Comparison of ENCODE assay signal across 29 cellular contexts in genomic region chr7:102310414-102310815, GRCh38. TPM values are rescaled to one million over a fixed set of nuclear protein-coding genes. Genes with fewer than 3 reads are reported as not detected.
DNase-seq lines count a peak whose midpoint lies in the region; ATAC-seq and TF ChIP-seq lines count a peak whose summit lies in the region.
"Had no signal": no experiment of that assay in that cellular context is flagged by ENCODE, and none has a peak within 500 bp of the region (broad histone marks: within the 10 kb centered on the region; RNA-seq: fewer than 3 reads in every experiment).

No MANE protein-coding gene starts in this region.

- H3F3A ChIP-seq in OCI-LY1 (ENCODE audit: insufficient read depth, low read length) = peaks cover 11% of the 10 kb centered on the region; the same call in 1 of the 2 replicates

- H2AFZ ChIP-seq in OCI-LY1 (ENCODE audit: low read length) = no peak overlapping the region

- no peaks in the 10 kb centered on the region for H3K79me2 ChIP-seq in OCI-LY1 (ENCODE audit: insufficient read depth, low read length)

- H3K9me2 ChIP-seq in OCI-LY1 (ENCODE audit: low read depth, low read length) = no peaks in the 10 kb centered on the region

- H3K27ac Mint-ChIP-seq in endodermal cell (peak overlapping the region; percentile 70), natural killer cell (no peak overlapping the region)
- H3K27ac Mint-ChIP-seq: activated CD8-positive, alpha-beta T cell treated with anti-CD3 and anti-CD28 coated beads for 36 hours; activated naive CD4-positive, alpha-beta T cell treated with anti-CD3 and anti-CD28 coated beads, Interleukin-2, amount 10 ng/mL, durations not matched to agents 7 days and 5 days; immature natural killer cell; stimulated activated effector memory CD8-positive, alpha-beta T cell treated with anti-CD3 and anti-CD28 coated beads, Interleukin-12 subunit alpha, Interleukin-12 subunit beta, amount 100 ng/mL, for 72 hours; T-helper 1 cell treated with Interleukin-12 subunit alpha and Interleukin-12 subunit beta and Interleukin-4 antibody, amounts not matched to agents 30 μg/mL and 1 μg/mL, for 36 hours had no signal

- H3K27me3 ChIP-seq in OCI-LY1 (ENCODE audit: insufficient read depth, low read length) = no peaks in the 10 kb centered on the region
- no peaks in the 10 kb centered on the region for H3K27me3 ChIP-seq in endodermal cell (ENCODE audit: control insufficient read depth, insufficient read depth, low read length, poor library complexity, severe bottlenecking)
- H3K27me3 ChIP-seq: heart left ventricle, right lobe of liver had no signal

- intact Hi-C loops in natural killer cell (cut with micrococcal nuclease) = no loop called here

- ATAC-seq in natural killer cell = no peak
- ATAC-seq: activated CD8-positive, alpha-beta T cell treated with anti-CD3 and anti-CD28 coated beads for 36 hours; heart left ventricle; left ventricle myocardium superior; right lobe of liver; stimulated activated effector memory CD8-positive, alpha-beta T cell treated with anti-CD3 and anti-CD28 coated beads, Interleukin-12 subunit alpha, Interleukin-12 subunit beta, amount 100 ng/mL, for 72 hours had no signal

- H3K36me3 Mint-ChIP-seq in endodermal cell (ENCODE audit: low read depth) = peaks cover 3% of the 10 kb centered on the region
- no peaks in the 10 kb centered on the region for H3K36me3 Mint-ChIP-seq in natural killer cell
- H3K36me3 Mint-ChIP-seq: activated naive CD4-positive, alpha-beta T cell treated with anti-CD3 and anti-CD28 coated beads, Interleukin-2, amount 10 ng/mL, durations not matched to agents 7 days and 5 days; immature natural killer cell had no signal

- TF ChIP-seq CTCF in OCI-LY1 (IDR thresholded peaks at IDR 0.05; ENCODE audit: low read length) (no peak), endodermal cell (conservative IDR thresholded peaks at IDR 0.05) (no peak), natural killer cell (IDR thresholded peaks at IDR 0.05) (no peak)

- H3K4me1 Mint-ChIP-seq in endodermal cell = peaks cover 9% of the 10 kb centered on the region
- H3K4me1 Mint-ChIP-seq in natural killer cell = peaks cover 0 to 4% of the 10 kb centered on the region in 2 donors

- H3K27ac ChIP-seq in OCI-LY1 (ENCODE audit: low read depth, low read length, poor library complexity, severe bottlenecking) (peak overlapping the region; percentile 86), endodermal cell (ENCODE audit: low read depth, low read length) (no peak overlapping the region)
- H3K27ac ChIP-seq: heart left ventricle, HL-60, right lobe of liver, thoracic aorta, VCaP had no signal

- H3K4me3 Mint-ChIP-seq in endodermal cell (no peak overlapping the region), natural killer cell (no peak overlapping the region)
- H3K4me3 Mint-ChIP-seq: activated CD8-positive, alpha-beta T cell treated with anti-CD3 and anti-CD28 coated beads for 36 hours; activated naive CD4-positive, alpha-beta T cell treated with anti-CD3 and anti-CD28 coated beads, Interleukin-2, amount 10 ng/mL, durations not matched to agents 7 days and 5 days; immature natural killer cell; stimulated activated effector memory CD8-positive, alpha-beta T cell treated with anti-CD3 and anti-CD28 coated beads, Interleukin-12 subunit alpha, Interleukin-12 subunit beta, amount 100 ng/mL, for 72 hours; T-helper 1 cell treated with Interleukin-12 subunit alpha and Interleukin-12 subunit beta and Interleukin-4 antibody, amounts not matched to agents 30 μg/mL and 1 μg/mL, for 36 hours had no signal

- H3K9me3 Mint-ChIP-seq in endodermal cell = no peaks in the 10 kb centered on the region
- no peaks in the 10 kb centered on the region for H3K9me3 Mint-ChIP-seq in natural killer cell
- H3K9me3 Mint-ChIP-seq: activated CD8-positive, alpha-beta T cell treated with anti-CD3 and anti-CD28 coated beads for 36 hours; activated naive CD4-positive, alpha-beta T cell treated with anti-CD3 and anti-CD28 coated beads, Interleukin-2, amount 10 ng/mL, durations not matched to agents 7 days and 5 days; IgD-negative memory B cell; immature natural killer cell; stimulated activated effector memory CD8-positive, alpha-beta T cell treated with anti-CD3 and anti-CD28 coated beads, Interleukin-12 subunit alpha, Interleukin-12 subunit beta, amount 100 ng/mL, for 72 hours; T-helper 1 cell treated with Interleukin-12 subunit alpha and Interleukin-12 subunit beta and Interleukin-4 antibody, amounts not matched to agents 30 μg/mL and 1 μg/mL, for 36 hours had no signal

- peaks cover 63% of the 10 kb centered on the region for H3K4me1 ChIP-seq in OCI-LY1 (ENCODE audit: insufficient read depth, low read length, severe bottlenecking)
- H3K4me1 ChIP-seq in endodermal cell (ENCODE audit: control insufficient read depth, insufficient read depth, low read length) = no peaks in the 10 kb centered on the region
- H3K4me1 ChIP-seq: right lobe of liver had no signal

- 90 to 93% methylated on average over 7 to 9 of the region's 9 CpGs for WGBS in endodermal cell (ENCODE audit: insufficient coverage in 1 of 2, insufficient read length in 1 of 2), 2 experiments

- H3K9ac ChIP-seq in OCI-LY1 (ENCODE audit: low read length) (no peak overlapping the region), endodermal cell (ENCODE audit: extremely low read depth, low read length, poor library complexity, severe bottlenecking) (no peak overlapping the region)

- no peaks in the 10 kb centered on the region for H4K20me1 ChIP-seq in OCI-LY1 (ENCODE audit: insufficient read depth, low read length)

- in situ Hi-C loops in G401 (cut with HindIII; ENCODE audit: low sequenced_read_pairs) = no loop called here

- H3K4me3 ChIP-seq in OCI-LY1 (ENCODE audit: low read depth, low read length, poor library complexity, severe bottlenecking) = no peak overlapping the region
- H3K4me3 ChIP-seq in endodermal cell (ENCODE audit: low read length) = no peak overlapping the region
- H3K4me3 ChIP-seq: heart left ventricle, right lobe of liver, thoracic aorta had no signal

- DNase-seq in G401 (ENCODE audit: low spot score) (peak; percentile 55), endodermal cell (no peak), retina (peak; percentile 45), natural killer cell (no peak), NOMO-1 treated with dmso at 0.1 percent for 144 hours (lab: John Stamatoyannopoulos, UW; ENCODE audit: unreplicated experiment) (no peak), SHP77 treated with DMSO at 0.1 percent for 48 hours (lab: John Stamatoyannopoulos, UW) (no peak)
- DNase-seq: activated CD8-positive, alpha-beta T cell treated with anti-CD3 and anti-CD28 coated beads for 36 hours; activated naive CD4-positive, alpha-beta T cell treated with anti-CD3 and anti-CD28 coated beads, Interleukin-2, amount 10 ng/mL, durations not matched to agents 7 days and 5 days; activated T-cell treated with anti-CD3 and anti-CD28 coated beads, Interleukin-2, amount 50 U/mL, for 1 hour; COR-L47; heart left ventricle; immature natural killer cell; left ventricle myocardium superior; MV-4-11; NCI-H2029 treated with DMSO at 0.1 percent for 48 hours; NCI-H510A; occipital lobe; OCI-M1; right lobe of liver had no signal

- no peaks in the 10 kb centered on the region for H3K9me3 ChIP-seq in OCI-LY1 (ENCODE audit: low read length)
- no peaks in the 10 kb centered on the region for H3K9me3 ChIP-seq in endodermal cell (ENCODE audit: control insufficient read depth, low read length)
- H3K9me3 ChIP-seq: heart left ventricle, right lobe of liver, thoracic aorta had no signal

- no peaks in the 10 kb centered on the region for H3K27me3 Mint-ChIP-seq in endodermal cell (ENCODE audit: insufficient read depth)
- no peaks in the 10 kb centered on the region for H3K27me3 Mint-ChIP-seq in natural killer cell (ENCODE audit: low read depth in 2 of 2)
- H3K27me3 Mint-ChIP-seq: activated CD8-positive, alpha-beta T cell treated with anti-CD3 and anti-CD28 coated beads for 36 hours; activated naive CD4-positive, alpha-beta T cell treated with anti-CD3 and anti-CD28 coated beads, Interleukin-2, amount 10 ng/mL, durations not matched to agents 7 days and 5 days; IgD-negative memory B cell had no signal

- H3K4me2 ChIP-seq in OCI-LY1 (ENCODE audit: low read length) = no peak overlapping the region

- peaks cover 58% of the 10 kb centered on the region for H3K36me3 ChIP-seq in OCI-LY1 (ENCODE audit: insufficient read depth, low read length)
- H3K36me3 ChIP-seq in endodermal cell (ENCODE audit: control insufficient read depth, insufficient read depth, low read length) = no peaks in the 10 kb centered on the region
- H3K36me3 ChIP-seq: right lobe of liver, thoracic aorta had no signal

RNA-seq across cellular contexts. Expression of gene SH2B2, which starts 23.7 kb away (rescaled TPM):
- 31.6 and 43.6 TPM in 2 replicates for total RNA-seq in G401 (2014; rRNA removed; shearing (Covaris generic))
- 1 to 10 TPM; 8.0 to 8.7 TPM for total RNA-seq in endodermal cell
- 8.4 TPM for polyA plus RNA-seq in endodermal cell (2013, experiment 1 of 2)
- 8.7 TPM for polyA plus RNA-seq in endodermal cell (2013, experiment 2 of 2)
- 1 to 10 TPM; 1.6 to 2.9 (median 2.0) TPM for total RNA-seq in natural killer cell

RNA-seq across cellular contexts. Expression of gene SPDYE6, which starts 45.8 kb away (rescaled TPM):
- total RNA-seq in G401 (2014; rRNA removed; shearing (Covaris generic)) = not detected in 2 replicates
- not detected for total RNA-seq in endodermal cell
- polyA plus RNA-seq in endodermal cell (2013, experiment 1 of 2) = not detected
- polyA plus RNA-seq in endodermal cell (2013, experiment 2 of 2) = not detected
- not detected for total RNA-seq in natural killer cell
- total RNA-seq: activated CD8-positive, alpha-beta T cell treated with anti-CD3 and anti-CD28 coated beads for 36 hours; astrocyte; fibroblast of lung; heart left ventricle; left ventricle myocardium superior; mucosa of gallbladder; right lobe of liver; thoracic aorta had no signal
- polyA plus RNA-seq: fibroblast of lung had no signal

Comparison
In these comparisons a context has a peak if more than half of its experiments do, and no peak if none do; other contexts are left out.
1. DNase-seq: peak in G401 (single experiment) and retina (single experiment); none in endodermal cell (single experiment), natural killer cell (single experiment), NOMO-1 treated with dmso at 0.1 percent for 144 hours (single experiment) and SHP77 treated with DMSO at 0.1 percent for 48 hours (single experiment).